Comparison of ENCODE assay signal across 19 cellular contexts in genomic region chr3:42703695-42704025, GRCh38. TPM values are rescaled to one million over a fixed set of nuclear protein-coding genes. Genes with fewer than 3 reads are reported as not detected.
DNase-seq lines count a peak whose midpoint lies in the region; ATAC-seq, FAIRE-seq and TF ChIP-seq lines count a peak whose summit lies in the region.
"Had no signal": no experiment of that assay in that cellular context is flagged by ENCODE, and none has a peak within 500 bp of the region (broad histone marks: within the 10 kb centered on the region; RNA-seq: fewer than 3 reads in every experiment).

No MANE protein-coding gene starts in this region.

- no peak overlapping the region for H3K14ac ChIP-seq in H1 (ENCODE audit: insufficient read length)

- H2BK5ac ChIP-seq in H1 (ENCODE audit: low read depth, low read length): no peak overlapping the region

- no peak overlapping the region for H3K23ac ChIP-seq in H1 (ENCODE audit: insufficient read length)

- no peak overlapping the region for H3K9ac ChIP-seq in H1 (replicated peaks in 1 of 4; ENCODE audit: extremely low read depth in 1 of 4, low read depth in 3 of 4, low read length in 3 of 4)
- H3K9ac ChIP-seq: KMS-11 had no signal

- no peak overlapping the region for H2AK5ac ChIP-seq in H1 (ENCODE audit: low read depth, low read length)

- no peaks in the 10 kb centered on the region for H3K9me3 Mint-ChIP-seq in osteocyte (ENCODE audit: unreplicated experiment)
- H3K9me3 Mint-ChIP-seq: CD8-positive, alpha-beta T cell had no signal

- H3K4me3 ChIP-seq in left ventricle myocardium inferior: no peak overlapping the region
- H3K4me3 ChIP-seq in H1 (ENCODE audit: extremely low read depth in 1 of 4, insufficient read depth in 2 of 4, low read depth in 3 of 4, low read length in 4 of 4): no peak overlapping the region
- H3K4me3 ChIP-seq: MG63 had no signal

- DNase-seq in left ventricle myocardium inferior: no peak
- DNase-seq in Right ventricle myocardium inferior (ENCODE audit: missing footprints): no peak
- peak in 1 of 2 experiments; percentile 38 for DNase-seq in H1 (ENCODE audit: low read depth in 1 of 2, low spot score in 2 of 2)
- peak; percentile 71 for DNase-seq in osteocyte (ENCODE audit: extremely low spot score, unreplicated experiment)
- peak; percentile 23 for DNase-seq in ureter (ENCODE audit: low spot score)
- no peak for DNase-seq in HTR-8/SVneo (ENCODE audit: insufficient read length, low spot score)
- no peak for DNase-seq in NOMO-1 treated with dmso at 0.1 percent for 144 hours (lab: John Stamatoyannopoulos, UW; ENCODE audit: unreplicated experiment)
- DNase-seq: CD8-positive, alpha-beta T cell; GF-D8; NCI-H1092 treated with DMSO at 0.1 percent for 48 hours; NCI-H187 treated with DMSO at 0.1 percent for 48 hours; NCI-H446 treated with DMSO at 0.1 percent for 48 hours; NCI-H748 treated with DMSO at 0.1 percent for 48 hours; SHP77 had no signal

- H2BK20ac ChIP-seq in H1 (ENCODE audit: low read length): no peak overlapping the region

- H3K27ac Mint-ChIP-seq in osteocyte (ENCODE audit: unreplicated experiment): no peak overlapping the region
- H3K27ac Mint-ChIP-seq: CD8-positive, alpha-beta T cell had no signal

- no peak overlapping the region for H3K4me3 Mint-ChIP-seq in osteocyte (ENCODE audit: unreplicated experiment)
- H3K4me3 Mint-ChIP-seq: CD8-positive, alpha-beta T cell had no signal

- H4K8ac ChIP-seq in H1 (ENCODE audit: extremely low read depth, insufficient read depth, low read length): 0 out of 2 replicates have a peak overlapping the region, but pooled peaks have one; percentile 4

- H3K4ac ChIP-seq in H1 (replicated peaks; ENCODE audit: insufficient read length, low read depth, low read length): no peak overlapping the region

- H3K4me2 ChIP-seq in H1 (ENCODE audit: insufficient read depth in 1 of 2, low read depth in 2 of 2, low read length in 2 of 2): no peak overlapping the region
- H3K4me2 ChIP-seq: KMS-11 had no signal

- no peaks in the 10 kb centered on the region for H3K4me1 Mint-ChIP-seq in osteocyte (ENCODE audit: unreplicated experiment)

- no peaks in the 10 kb centered on the region for H3K79me1 ChIP-seq in H1 (ENCODE audit: low read depth, low read length)

- H3K27ac ChIP-seq in left ventricle myocardium inferior (replicated peaks): peak overlapping the region; percentile 98
- no peak overlapping the region for H3K27ac ChIP-seq in H1 (ENCODE audit: low read depth, low read length)
- H3K27ac ChIP-seq: KMS-11 had no signal

- no peaks in the 10 kb centered on the region for H3K79me2 ChIP-seq in H1 (ENCODE audit: control insufficient read depth in 1 of 2, insufficient read depth in 2 of 2, low read length in 2 of 2)

- no peak overlapping the region for H2BK15ac ChIP-seq in H1 (ENCODE audit: low read length)

- ATAC-seq in Right ventricle myocardium inferior: no peak
- no peak for ATAC-seq in HG03095 (IDR thresholded peaks at IDR 0.05; ENCODE audit: unreplicated experiment)
- ATAC-seq: CD8-positive, alpha-beta T cell; Panc1 had no signal

- H3K27me3 Mint-ChIP-seq in osteocyte (ENCODE audit: unreplicated experiment): peaks cover 4% of the 10 kb centered on the region

- intact Hi-C loops in left ventricle myocardium inferior (cut with micrococcal nuclease): no loop called here
- intact Hi-C loops in Right ventricle myocardium inferior (cut with DNase I): no loop called here

- 0 out of 2 replicates have a peak overlapping the region, but pooled peaks have one; percentile 5 for H2BK12ac ChIP-seq in H1 (ENCODE audit: low read depth, low read length)

- 93% methylated on average over 5 of the region's 5 CpGs; no CpG with 5 or more reads in 1 of the 2 experiments for WGBS in H1 (ENCODE audit: extremely low coverage in 1 of 2, insufficient coverage in 1 of 2, insufficient read length in 1 of 2, insufficient replicate concordance in 2 of 2, low coverage in 1 of 2, low lambda C conversion rate in 2 of 2, missing lambda C conversion rate in 1 of 2), 2 experiments

- no peaks in the 10 kb centered on the region for H3K36me3 ChIP-seq in left ventricle myocardium inferior
- H3K36me3 ChIP-seq in H1 (ENCODE audit: control insufficient read depth in 2 of 4, insufficient read depth in 4 of 4, low read length in 3 of 4): no peaks in the 10 kb centered on the region
- H3K36me3 ChIP-seq: MG63 had no signal

- TF ChIP-seq EP300 in H1 (IDR thresholded peaks at IDR 0.05; ENCODE audit: borderline replicate concordance in 1 of 2, low read depth in 2 of 2, low read length in 2 of 2): no peak

- H3K56ac ChIP-seq in H1 (replicated peaks; ENCODE audit: insufficient read length, low read depth, low read length): no peak overlapping the region

- no peak overlapping the region for H4K91ac ChIP-seq in H1 (replicated peaks; ENCODE audit: insufficient read length, low read length)

- H3K9me3 ChIP-seq in left ventricle myocardium inferior (replicated peaks): no peaks in the 10 kb centered on the region
- H3K9me3 ChIP-seq in H1 (ENCODE audit: insufficient read depth in 2 of 2, low read depth in 1 of 2, low read length in 1 of 2): no peaks in the 10 kb centered on the region
- H3K9me3 ChIP-seq: MG63 had no signal

- H3K36me3 Mint-ChIP-seq in osteocyte (ENCODE audit: unreplicated experiment): no peaks in the 10 kb centered on the region
- H3K36me3 Mint-ChIP-seq: CD8-positive, alpha-beta T cell had no signal

- H2AFZ ChIP-seq in H1 (ENCODE audit: low read length): no peak overlapping the region

- H4K5ac ChIP-seq in H1 (ENCODE audit: insufficient read length, low read depth, low read length): no peak overlapping the region

- TF ChIP-seq RAD21 in H1 (IDR thresholded peaks at IDR 0.05 in 1 of 2, conservative IDR thresholded peaks at IDR 0.05 in 1 of 2; ENCODE audit: low read depth in 2 of 2, low read length in 2 of 2): no peak

- TF ChIP-seq POLR2A in H1 (IDR thresholded peaks at IDR 0.05; ENCODE audit: control extremely low read depth in 1 of 2, low read depth in 2 of 2, low read length in 2 of 2): no peak

- CTCF ChIA-PET in H1 (lab: Charles Lee; ENCODE audit: partially characterized antibody): interaction anchor here (0.6 to 4.4 kb wide), 2 partner anchors 8 to 24 kb away, joined by 3 to 27 read pairs; no protein-coding TSS in a partner anchor

- TF ChIP-seq CTCF in left ventricle myocardium inferior (IDR thresholded peaks at IDR 0.05; ENCODE audit: borderline replicate concordance) (no peak), H1 (IDR thresholded peaks at IDR 0.05; ENCODE audit: control extremely low read depth in 1 of 3, insufficient read depth in 1 of 3, low read depth in 1 of 3, low read length in 3 of 3) (no peak), osteocyte (IDR thresholded peaks at IDR 0.05) (no peak)

- FAIRE-seq in H1 (lab: Jason Lieb, UNC): no peak
- no peak for FAIRE-seq in HTR-8/SVneo (lab: Jason Lieb, UNC)

- POLR2A ChIA-PET in H1 (lab: Charles Lee; ENCODE audit: partially characterized antibody): interaction anchor here (3.0 kb wide), 1 partner anchor 10 kb away, joined by 9 read pairs; no protein-coding TSS in a partner anchor

- H4K20me1 ChIP-seq in H1 (replicated peaks in 1 of 2; ENCODE audit: control insufficient read depth in 1 of 2, insufficient read depth in 2 of 2, low read length in 2 of 2): peaks cover 0 to 2% of the 10 kb centered on the region in 2 experiments

- H3K27me3 ChIP-seq in left ventricle myocardium inferior (ENCODE audit: low read depth) (peaks cover 13% of the 10 kb centered on the region), H1 (replicated peaks in 1 of 4; ENCODE audit: control insufficient read depth in 3 of 4, extremely low read depth in 1 of 4, insufficient read depth in 3 of 4, low read length in 3 of 4) (no peaks in the 10 kb centered on the region; a peak in 1 of 7 replicates)
- H3K27me3 ChIP-seq: MG63 had no signal

- H2BK120ac ChIP-seq in H1 (replicated peaks; ENCODE audit: low read depth, low read length): no peak overlapping the region

- no peak overlapping the region for H3K18ac ChIP-seq in H1 (ENCODE audit: extremely low read depth, low read length)

- H3K4me1 ChIP-seq in left ventricle myocardium inferior (peaks cover 52% of the 10 kb centered on the region), H1 (replicated peaks in 1 of 4; ENCODE audit: control insufficient read depth in 3 of 4, insufficient read depth in 4 of 4, low read length in 3 of 4) (peaks cover 0 to 12% (median 0%) of the 10 kb centered on the region in 4 experiments; a peak in 3 of 7 replicates)

- peaks cover 2% of the 10 kb centered on the region; the same call in 1 of the 2 replicates for H3K23me2 ChIP-seq in H1 (ENCODE audit: low read depth, low read length)

RNA-seq across cellular contexts. Expression of gene HHATL, which starts 1.1 kb away (rescaled TPM):
- total RNA-seq in left ventricle myocardium inferior (552 TPM), Right ventricle myocardium inferior (440 TPM), osteocyte (not detected in 2 replicates), ureter (0.73 TPM)
- not detected in 2 replicates for total RNA-seq in H1 (2021; fragmentation: NEBNext Ultra II Directional; extraction: Animal tissue kit (Norgen Biotek cat#: 25700))
- 0.16 and 0.18 TPM in 2 replicates for polyA plus RNA-seq in H1 (2011; rRNA removed)
- 0.45 TPM for polyA plus RNA-seq in H1 (2011; cell fraction: cytosol; rRNA removed)
- 1.0 TPM for polyA plus RNA-seq in H1 (2011; cell fraction: nucleus; rRNA removed)
- polyA plus RNA-seq in H1 (2012, experiment 1 of 2): 0.11 to 0.64 TPM (median 0.47 TPM) in 3 of 4 replicates, not detected in the other
- not detected for polyA plus RNA-seq in H1 (2012, experiment 2 of 2)
- 0.08 TPM for polyA plus RNA-seq in H1 (2013, experiment 1 of 2)
- 0.24 TPM for polyA plus RNA-seq in H1 (2013, experiment 2 of 2)
- polyA minus RNA-seq in H1 (2011; rRNA and poly(A)+ RNA removed): 0.50 TPM in 1 of 2 replicates, not detected in the other
- not detected for polyA minus RNA-seq in H1 (2011; cell fraction: cytosol; rRNA and poly(A)+ RNA removed)
- polyA minus RNA-seq in H1 (2011; cell fraction: nucleus; rRNA and poly(A)+ RNA removed): not detected
- total RNA-seq: CD8-positive, alpha-beta T cell had no signal
- polyA plus RNA-seq: BJ had no signal

RNA-seq across cellular contexts. Expression of gene KLHL40, which starts 18.3 kb away (rescaled TPM):
- total RNA-seq in left ventricle myocardium inferior (0.22 TPM), Right ventricle myocardium inferior (not detected), osteocyte (not detected in 2 replicates), ureter (not detected)
- total RNA-seq in H1 (2021; fragmentation: NEBNext Ultra II Directional; extraction: Animal tissue kit (Norgen Biotek cat#: 25700)): not detected in 2 replicates
- 0.02 TPM in 1 of 2 replicates, not detected in the other for polyA plus RNA-seq in H1 (2011; rRNA removed)
- not detected for polyA plus RNA-seq in H1 (2011; cell fraction: cytosol; rRNA removed)
- not detected for polyA plus RNA-seq in H1 (2011; cell fraction: nucleus; rRNA removed)
- not detected in 4 replicates for polyA plus RNA-seq in H1 (2012, experiment 1 of 2)
- polyA plus RNA-seq in H1 (2012, experiment 2 of 2): not detected
- not detected for polyA plus RNA-seq in H1 (2013, experiment 1 of 2)
- polyA plus RNA-seq in H1 (2013, experiment 2 of 2): not detected
- not detected in 2 replicates for polyA minus RNA-seq in H1 (2011; rRNA and poly(A)+ RNA removed)
- polyA minus RNA-seq in H1 (2011; cell fraction: cytosol; rRNA and poly(A)+ RNA removed): not detected
- not detected for polyA minus RNA-seq in H1 (2011; cell fraction: nucleus; rRNA and poly(A)+ RNA removed)
- total RNA-seq: CD8-positive, alpha-beta T cell had no signal
- polyA plus RNA-seq: BJ had no signal

RNA-seq across cellular contexts. Expression of gene ZBTB47, which starts 50.2 kb away (rescaled TPM):
- total RNA-seq in left ventricle myocardium inferior (118 TPM), Right ventricle myocardium inferior (80.2 TPM), osteocyte (26.7 and 29.2 TPM in 2 replicates), ureter (32.1 TPM)
- total RNA-seq in H1 (2021; fragmentation: NEBNext Ultra II Directional; extraction: Animal tissue kit (Norgen Biotek cat#: 25700)): 4.0 and 4.1 TPM in 2 replicates
- polyA plus RNA-seq in H1 (2011; rRNA removed): 2.8 and 3.7 TPM in 2 replicates
- polyA plus RNA-seq in H1 (2011; cell fraction: cytosol; rRNA removed): 3.4 TPM
- polyA plus RNA-seq in H1 (2011; cell fraction: nucleus; rRNA removed): 6.1 TPM
- polyA plus RNA-seq in H1 (2012, experiment 1 of 2): 1.8 to 3.5 TPM (median 2.6 TPM) in 4 replicates
- 1.3 TPM for polyA plus RNA-seq in H1 (2012, experiment 2 of 2)
- polyA plus RNA-seq in H1 (2013, experiment 1 of 2): 1.3 TPM
- polyA plus RNA-seq in H1 (2013, experiment 2 of 2): 1.3 TPM
- 3.6 and 5.6 TPM in 2 replicates for polyA minus RNA-seq in H1 (2011; rRNA and poly(A)+ RNA removed)
- 2.4 TPM for polyA minus RNA-seq in H1 (2011; cell fraction: cytosol; rRNA and poly(A)+ RNA removed)
- polyA minus RNA-seq in H1 (2011; cell fraction: nucleus; rRNA and poly(A)+ RNA removed): 6.8 TPM

Comparison
In these comparisons a context has a peak if more than half of its experiments do, and no peak if none do; other contexts are left out.
1. DNase-seq: peak in osteocyte (single experiment) and ureter (single experiment); none in left ventricle myocardium inferior (single experiment), Right ventricle myocardium inferior (single experiment), HTR-8/SVneo (single experiment) and NOMO-1 treated with dmso at 0.1 percent for 144 hours (single experiment).
2. RNA of gene HHATL, which starts 1.1 kb away (total RNA-seq): 552 TPM in left ventricle myocardium inferior (single experiment) and 440 TPM in Right ventricle myocardium inferior (single experiment); 0.73 TPM in ureter (single experiment), not detected in H1 and not detected in osteocyte; every median in the first group is over 100 times any median in the second.